9 cellular contexts compared by ENCODE assay signal in genomic region chr19:15252398-15253018, GRCh38. TPM values are rescaled to one million over a fixed set of nuclear protein-coding genes. Genes with fewer than 3 reads are reported as not detected.
DNase-seq lines count a peak whose midpoint lies in the region; ATAC-seq and TF ChIP-seq lines count a peak whose summit lies in the region.
"Had no signal": no experiment of that assay in that cellular context is flagged by ENCODE, and none has a peak within 500 bp of the region (broad histone marks: within the 10 kb centered on the region; RNA-seq: fewer than 3 reads in every experiment).

No MANE protein-coding gene starts in this region.

- peaks cover 23% of the 10 kb centered on the region for H3K79me1 ChIP-seq in mesendoderm (ENCODE audit: low read length)

- no peak overlapping the region for H3K18ac ChIP-seq in mesendoderm (ENCODE audit: low read length)

- H3K4me1 ChIP-seq in HEK293 (ENCODE audit: control insufficient read depth, insufficient read depth, low read length) (no peaks in the 10 kb centered on the region), mesendoderm (ENCODE audit: control insufficient read depth, low read depth, low read length) (no peaks in the 10 kb centered on the region)

- no peak overlapping the region for H2BK120ac ChIP-seq in mesendoderm (ENCODE audit: low read depth, low read length)

- no peaks in the 10 kb centered on the region for H3K27me3 ChIP-seq in mesendoderm (ENCODE audit: insufficient read depth, low read length, poor library complexity)

- CTCF ChIA-PET in AG04449 (lab: Yijun Ruan, JAX), result interaction anchor here (0.6 to 11.4 kb wide), 23 partner anchors 11 to 162 kb away, joined by 3 to 107 read pairs (median 4); partner anchors contain the start of gene AKAP8
- CTCF ChIA-PET in HEK293 (lab: Yijun Ruan, JAX), result interaction anchor here (0.6 to 3.3 kb wide), 17 partner anchors 9 to 152 kb away, joined by 3 to 15 read pairs (median 4); no protein-coding TSS in a partner anchor
- CTCF ChIA-PET in MCF 10A (lab: Yijun Ruan, JAX), result interaction anchor here (0.5 to 4.5 kb wide), 4 partner anchors 8 to 91 kb away, joined by 3 to 25 read pairs (median 4); no protein-coding TSS in a partner anchor

- no peak overlapping the region for H4K5ac ChIP-seq in mesendoderm (ENCODE audit: low read length)

- peak; percentile 65 for TF ChIP-seq CTCF in AG04449 (IDR thresholded peaks at IDR 0.05; ENCODE audit: insufficient read depth, low read length, missing control alignments)
- peak; percentile 31; the same call in 1 of the 2 replicates for TF ChIP-seq CTCF in HEK293 (tag by site-specific recombination; IDR thresholded peaks at IDR 0.05)
- TF ChIP-seq CTCF in MCF 10A (IDR thresholded peaks at IDR 0.05; ENCODE audit: unreplicated experiment), result peak; percentile 27

- H3K4me1 Mint-ChIP-seq in MCF 10A (ENCODE audit: insufficient read depth, unreplicated experiment), result peaks cover 22% of the 10 kb centered on the region

- no peak overlapping the region for H3K56ac ChIP-seq in mesendoderm (ENCODE audit: low read length)

- no peak overlapping the region for H3K27ac ChIP-seq in HEK293 (ENCODE audit: extremely low read depth, low read depth, low read length)
- no peak overlapping the region for H3K27ac ChIP-seq in mesendoderm (ENCODE audit: low read depth, low read length)

- H3K9ac ChIP-seq in mesendoderm (ENCODE audit: low read length), result no peak overlapping the region

- no peak overlapping the region for H3K4ac ChIP-seq in mesendoderm (ENCODE audit: low read depth, low read length)

- no peak overlapping the region for H2BK5ac ChIP-seq in mesendoderm (ENCODE audit: low read length)

- no TSS peak for BruUV-seq in MCF 10A (replicated peaks; lab: Mats Ljungman, UMichigan)

- H3K9me3 ChIP-seq in HEK293 (ENCODE audit: control insufficient read depth, insufficient read depth, low read depth, low read length), result no peaks in the 10 kb centered on the region

- H3K4me3 ChIP-seq in AG04449 (ENCODE audit: low read depth, low read length), result no peak overlapping the region
- no peak overlapping the region for H3K4me3 ChIP-seq in HEK293 (ENCODE audit: low read depth, low read length)
- H3K4me3 ChIP-seq in mesendoderm (ENCODE audit: low read length), result no peak overlapping the region

- no peaks in the 10 kb centered on the region for H3K27me3 Mint-ChIP-seq in MCF 10A (ENCODE audit: insufficient read depth, unreplicated experiment)

- POLR2A ChIA-PET in AG04449 (lab: Yijun Ruan, JAX) (interaction anchor here (0.8 to 3.3 kb wide), 2 partner anchors 56 to 127 kb away, joined by 3 to 25 read pairs; partner anchors contain the start of gene AKAP8), HEK293 (lab: Yijun Ruan, JAX) (interaction anchor here (0.6 to 1.2 kb wide), 3 partner anchors 57 to 306 kb away, joined by 3 to 7 read pairs (median 3); partner anchors contain the start of gene AKAP8L), MCF 10A (lab: Yijun Ruan, JAX) (interaction anchor here (0.6 to 1.1 kb wide), 2 partner anchors 19 to 127 kb away, joined by 3 to 4 read pairs; partner anchors contain the start of gene AKAP8)

- H2AK5ac ChIP-seq in mesendoderm (ENCODE audit: low read length), result no peak overlapping the region

- H3K79me2 ChIP-seq in mesendoderm (ENCODE audit: control insufficient read depth, insufficient read depth, low read length), result peaks cover 19% of the 10 kb centered on the region

- H3K23ac ChIP-seq in mesendoderm (ENCODE audit: low read length), result no peak overlapping the region

- no peaks in the 10 kb centered on the region for H3K9me3 Mint-ChIP-seq in MCF 10A (ENCODE audit: unreplicated experiment)

- no peak overlapping the region for H3K27ac Mint-ChIP-seq in MCF 10A (ENCODE audit: low read depth, unreplicated experiment)

- H4K8ac ChIP-seq in mesendoderm (ENCODE audit: low read depth, low read length), result no peak overlapping the region

- peaks cover 77% of the 10 kb centered on the region for H3K36me3 Mint-ChIP-seq in MCF 10A (ENCODE audit: insufficient read depth, unreplicated experiment)

- intact Hi-C loops in MCF 10A (cut with micrococcal nuclease), result loop anchor here (5.0 kb wide), 1 partner anchor 75 kb away; no protein-coding TSS in a partner anchor

- no peak overlapping the region for H2BK15ac ChIP-seq in mesendoderm (replicated peaks; ENCODE audit: low read depth)

- H3K36me3 ChIP-seq in HEK293 (ENCODE audit: control insufficient read depth in 2 of 2, insufficient read depth in 1 of 2, low read length in 2 of 2) (peaks cover 9 to 91% of the 10 kb centered on the region in 2 experiments; a peak in 2 of 3 replicates), mesendoderm (ENCODE audit: control insufficient read depth, insufficient read depth, low read length) (peaks cover 44% of the 10 kb centered on the region)

- no peak overlapping the region for H3K4me2 ChIP-seq in mesendoderm (ENCODE audit: low read length)

- DNase-seq in AG04449 (ENCODE audit: low read depth, low spot score) (no peak), MCF 10A (ENCODE audit: unreplicated experiment) (peak; percentile 65), mesendoderm (peak; percentile 41), HPDE6-E6E7 (ENCODE audit: extremely low spot score) (no peak)
- no peak for DNase-seq in activated effector memory CD4-positive, alpha-beta T cell treated with anti-CD3 and anti-CD28 coated beads, Interleukin-2, amount 50 U/mL, for 16 hours

- ATAC-seq in GM18858 (IDR thresholded peaks at IDR 0.05; ENCODE audit: unreplicated experiment) (no peak), GM21360 (IDR thresholded peaks at IDR 0.05; ENCODE audit: unreplicated experiment) (no peak)

- no CpG with 5 or more reads among the region's 9 CpGs for WGBS in mesendoderm (ENCODE audit: extremely low coverage, insufficient coverage, low lambda C conversion rate)

- no peak overlapping the region for H3K4me3 Mint-ChIP-seq in MCF 10A (ENCODE audit: unreplicated experiment)

TF ChIP-seq in HEK293, 187 proteins besides CTCF, POLR2A, EP300 and RAD21 (continues in another document):
- TF ChIP-seq ZNF510 (tag by site-specific recombination; IDR thresholded peaks at IDR 0.05; ENCODE audit: insufficient replicate concordance), result no peak
- TF ChIP-seq ZIC2 (tag by site-specific recombination; IDR thresholded peaks at IDR 0.05), result peak; percentile 87
- TF ChIP-seq ZNF529 (tag by site-specific recombination; IDR thresholded peaks at IDR 0.05; ENCODE audit: insufficient replicate concordance), result no peak
- TF ChIP-seq ZNF514 (tag by site-specific recombination; IDR thresholded peaks at IDR 0.05), result no peak
- TF ChIP-seq ZNF645 (tag by site-specific recombination; IDR thresholded peaks at IDR 0.05), result no peak
- TF ChIP-seq ZBTB1 (tag by site-specific recombination; IDR thresholded peaks at IDR 0.05), result no peak
- peak; percentile 87; the same call in 1 of the 2 replicates for TF ChIP-seq ZNF785 (tag by site-specific recombination; IDR thresholded peaks at IDR 0.05)
- TF ChIP-seq ZNF175 (tag by site-specific recombination; IDR thresholded peaks at IDR 0.05), result no peak
- no peak for TF ChIP-seq PRDM2 (tag by site-specific recombination; IDR thresholded peaks at IDR 0.05; ENCODE audit: borderline replicate concordance)
- peak; percentile 54 for TF ChIP-seq PRDM1 (tag by site-specific recombination; IDR thresholded peaks at IDR 0.05)

RNA-seq across cellular contexts. Expression of gene EPHX3, which starts 20.3 kb away (rescaled TPM):
- total RNA-seq in MCF 10A (2022), result 0.96 and 1.1 TPM in 2 replicates
- 20.0 TPM for polyA plus RNA-seq in mesendoderm (2013, experiment 1 of 2)
- polyA plus RNA-seq in mesendoderm (2013, experiment 2 of 2), result 20.1 TPM

RNA-seq across cellular contexts. Expression of gene NOTCH3, which starts 51.7 kb away (rescaled TPM):
- 3.7 and 7.7 TPM in 2 replicates for total RNA-seq in MCF 10A (2022)
- 22.0 TPM for polyA plus RNA-seq in mesendoderm (2013, experiment 1 of 2)
- 22.6 TPM for polyA plus RNA-seq in mesendoderm (2013, experiment 2 of 2)
- total RNA-seq: activated CD8-positive, alpha-beta memory T cell treated with anti-CD3 and anti-CD28 coated beads for 36 hours had no signal

Comparison
In these comparisons a context has a peak if more than half of its experiments do, and no peak if none do; other contexts are left out.
1. DNase-seq: peak in MCF 10A (single experiment) and mesendoderm (single experiment); none in AG04449 (single experiment), activated effector memory CD4-positive, alpha-beta T cell treated with anti-CD3 and anti-CD28 coated beads, Interleukin-2, amount 50 U/mL, for 16 hours (single experiment) and HPDE6-E6E7 (single experiment).
2. Peak in every context shown above with its lines, with median percentiles within 50 percentile points of each other: CTCF ChIP-seq.